Comparison of ENCODE assay signal across 21 cellular contexts in genomic region chr2:19336781-19337180, GRCh38. TPM values are rescaled to one million over a fixed set of nuclear protein-coding genes. Genes with fewer than 3 reads are reported as not detected.
DNase-seq lines count a peak whose midpoint lies in the region; ATAC-seq and TF ChIP-seq lines count a peak whose summit lies in the region.
"Had no signal": no experiment of that assay in that cellular context is flagged by ENCODE, and none has a peak within 500 bp of the region (broad histone marks: within the 10 kb centered on the region; RNA-seq: fewer than 3 reads in every experiment).

No MANE protein-coding gene starts in this region.

- TF ChIP-seq CTCF in heart left ventricle (IDR thresholded peaks at IDR 0.05): no peak

- DNase-seq in NCI-H82 treated with DMSO at 0.1 percent for 48 hours (lab: John Stamatoyannopoulos, UW; ENCODE audit: unreplicated experiment) (peak; percentile 60), heart left ventricle (peak in 1 of 5 donors; percentile 74), substantia nigra (lab: John Stamatoyannopoulos, UW) (peak in 18 of 49 donors; percentile 14 to 42 (median 30)), NCI-H526 treated with DMSO at 0.1 percent for 48 hours (lab: John Stamatoyannopoulos, UW) (no peak), aorta (no peak)
- DNase-seq: Calu3; CD8-positive, alpha-beta T cell; GF-D8; HCEC 1CT; Kasumi-1; MG63; NCI-H1048; NCI-H146; NCI-H2029 treated with DMSO at 0.1 percent for 48 hours; NCI-H748 treated with DMSO at 0.1 percent for 48 hours; SIG-M5 had no signal

- H3K27me3 ChIP-seq in heart left ventricle (no peaks in the 10 kb centered on the region), layer of hippocampus (ENCODE audit: control insufficient read depth, insufficient read depth, low read length) (no peaks in the 10 kb centered on the region), aorta (ENCODE audit: control insufficient read depth in 1 of 2, insufficient read depth in 2 of 2, low read length in 1 of 2) (no peaks in the 10 kb centered on the region)
- H3K27me3 ChIP-seq: BLaER1 treated with 17β-estradiol and CSF1 and Interleukin-3, amounts not matched to agents 10 nM and 100 nM; MG63 had no signal

- no peaks in the 10 kb centered on the region for H3K9me3 ChIP-seq in heart left ventricle
- no peaks in the 10 kb centered on the region for H3K9me3 ChIP-seq in aorta (ENCODE audit: control insufficient read depth, low read length)
- H3K9me3 ChIP-seq: A549; BLaER1 treated with 17β-estradiol and CSF1 and Interleukin-3, amounts not matched to agents 10 nM and 100 nM; MG63 had no signal

- intact Hi-C loops in heart left ventricle (cut with DNase I): no loop called here
- intact Hi-C loops in aorta (cut with DNase I): no loop called here

- H3K36me3 ChIP-seq in heart left ventricle: peaks cover 0 to 8% (median 2%) of the 10 kb centered on the region in 9 donors
- H3K36me3 ChIP-seq in aorta (ENCODE audit: control insufficient read depth in 1 of 2, insufficient read depth in 2 of 2, low read length in 1 of 2): no peaks in the 10 kb centered on the region
- H3K36me3 ChIP-seq: MG63 had no signal

- H3K4me1 ChIP-seq in heart left ventricle (peaks cover 0 to 25% (median 1%) of the 10 kb centered on the region in 12 donors), aorta (ENCODE audit: control insufficient read depth in 1 of 2, insufficient read depth in 2 of 2, low read length in 2 of 2) (no peaks in the 10 kb centered on the region)
- H3K4me1 ChIP-seq: A549 had no signal

- H3K27ac ChIP-seq in heart left ventricle (peak overlapping the region in 2 of 12 donors; percentile 2 to 58), layer of hippocampus (ENCODE audit: low read depth, low read length) (peak overlapping the region; percentile 69), substantia nigra (ENCODE audit: low read depth, low read length, poor library complexity, severe bottlenecking) (peak overlapping the region; percentile 42), aorta (ENCODE audit: low read depth in 1 of 2, low read length in 2 of 2) (no peak overlapping the region)
- H3K27ac ChIP-seq: A549; BLaER1 treated with 17β-estradiol and CSF1 and Interleukin-3, amounts not matched to agents 10 nM and 100 nM had no signal

- H3K4me3 ChIP-seq in heart left ventricle (no peak overlapping the region), aorta (ENCODE audit: low read length in 2 of 2) (no peak overlapping the region)
- H3K4me3 ChIP-seq: A549; BLaER1 treated with 17β-estradiol and CSF1 and Interleukin-3, amounts not matched to agents 10 nM and 100 nM; GM23338; MG63 had no signal

- ATAC-seq in heart left ventricle (peak; percentile 79 to 99 (median 98)), HG03469 (IDR thresholded peaks at IDR 0.05; ENCODE audit: unreplicated experiment) (no peak), aorta (ENCODE audit: low FRiP score) (no peak)
- ATAC-seq: A549; CD8-positive, alpha-beta T cell; GM23338 had no signal

- TF ChIP-seq POLR2A in heart left ventricle (IDR thresholded peaks at IDR 0.05): no peak

- WGBS in heart left ventricle, 4 donors: 43 to 69% (median 61%) methylated on average over 3 of the region's 3 CpGs
- 91 to 92% methylated on average over 3 of the region's 3 CpGs for WGBS in aorta, 2 donors

RNA-seq across cellular contexts. Expression of gene OSR1, which starts 21.6 kb away (rescaled TPM):
- 10 to 100 TPM in 2 of 9 donors, 1 to 10 TPM in 7; 1.4 to 26.0 (median 4.7) TPM for total RNA-seq in heart left ventricle
- polyA plus RNA-seq in heart left ventricle: 1 to 10 TPM; 3.5 to 6.0 TPM
- total RNA-seq in aorta: 10 to 100 TPM; 48.6 to 79.1 TPM
- 10 to 100 TPM; 13.1 to 55.1 TPM for polyA plus RNA-seq in aorta
- total RNA-seq: CD8-positive, alpha-beta T cell had no signal
- polyA plus RNA-seq: GM23338 had no signal

Comparison
In these comparisons a context has a peak if more than half of its experiments do, and no peak if none do; other contexts are left out.
1. ATAC-seq: peak in heart left ventricle (4 of 4); none in HG03469 (single experiment) and aorta (single experiment).
2. H3K27ac ChIP-seq: peak in layer of hippocampus (single experiment) and substantia nigra (single experiment); none in aorta (0 of 2).